ENCODE assay signal across 8 cellular contexts in the genomic region with DNA sequence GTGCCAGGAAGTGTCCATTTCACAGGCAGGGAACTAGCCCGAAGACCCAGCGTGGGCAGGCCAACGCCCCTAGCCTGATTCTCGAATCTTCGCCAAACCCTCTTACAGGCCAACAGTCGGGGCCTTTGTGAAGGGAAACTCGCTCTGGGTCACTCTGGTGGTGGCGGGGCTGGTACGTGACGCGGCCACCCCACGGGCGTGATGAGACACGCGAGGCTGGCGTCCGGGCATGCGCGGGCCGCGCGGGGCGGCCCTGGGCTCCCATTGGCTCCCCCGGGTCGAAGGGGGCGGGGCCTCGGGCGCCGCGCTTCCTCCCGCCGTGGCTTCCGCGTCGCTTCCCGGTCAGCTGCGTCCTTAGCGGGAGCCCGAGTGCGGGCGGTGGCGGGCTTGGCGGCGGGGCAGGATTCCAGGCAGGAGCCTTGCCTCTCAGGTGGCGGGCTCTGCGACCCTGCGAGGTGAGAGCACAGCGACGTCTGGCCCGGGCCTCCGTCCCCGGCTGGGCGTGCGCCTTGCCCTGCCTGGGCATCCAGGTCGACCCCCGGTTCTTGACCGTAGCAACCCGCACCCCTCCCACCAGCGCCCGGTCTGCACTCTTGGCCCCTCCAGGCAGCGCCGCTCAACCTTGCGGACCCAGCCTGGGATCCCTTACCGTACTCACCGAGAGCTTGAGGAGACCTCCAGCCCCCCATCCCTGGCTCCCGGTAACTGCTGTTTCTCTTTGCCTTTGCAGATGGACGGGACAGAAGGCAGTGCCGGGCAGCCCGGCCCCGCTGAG. TPM values are rescaled to one million over a fixed set of nuclear protein-coding genes. Genes with fewer than 3 reads are reported as not detected.
DNase-seq lines count a peak whose midpoint lies in the region; ATAC-seq, FAIRE-seq and TF ChIP-seq lines count a peak whose summit lies in the region.

A gene with protein sequence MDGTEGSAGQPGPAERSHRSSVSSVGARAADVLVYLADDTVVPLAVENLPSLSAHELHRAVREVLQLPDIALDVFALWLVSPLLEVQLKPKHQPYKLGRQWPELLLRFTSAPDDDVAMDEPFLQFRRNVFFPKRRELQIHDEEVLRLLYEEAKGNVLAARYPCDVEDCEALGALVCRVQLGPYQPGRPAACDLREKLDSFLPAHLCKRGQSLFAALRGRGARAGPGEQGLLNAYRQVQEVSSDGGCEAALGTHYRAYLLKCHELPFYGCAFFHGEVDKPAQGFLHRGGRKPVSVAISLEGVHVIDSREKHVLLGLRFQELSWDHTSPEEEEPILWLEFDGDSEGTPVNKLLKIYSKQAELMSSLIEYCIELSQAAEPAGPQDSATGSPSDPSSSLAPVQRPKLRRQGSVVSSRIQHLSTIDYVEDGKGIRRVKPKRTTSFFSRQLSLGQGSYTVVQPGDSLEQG (plus strand): TSS at position 331 of the 775 bp plus-strand sequence. CDS start 400 bp downstream, at position 731.

- no peak within 1 kb of the TSS for H2BK120ac ChIP-seq in mesendoderm (ENCODE audit: low read depth, low read length)

- peak within 1 kb of the TSS; percentile 27 for H3K4ac ChIP-seq in mesendoderm (ENCODE audit: low read depth, low read length)

- H3K4me1 ChIP-seq in NT2/D1 (ENCODE audit: insufficient read depth, insufficient read length) (peaks cover 38% of the 10 kb centered on the region), endocrine pancreas (ENCODE audit: control insufficient read depth, insufficient read depth, low read length) (no peaks in the 10 kb centered on the region), mesendoderm (ENCODE audit: control insufficient read depth, low read depth, low read length) (peaks cover 13% of the 10 kb centered on the region)

- peak; percentile 66 for TF ChIP-seq POLR2A in GM12891 (IDR thresholded peaks at IDR 0.05; ENCODE audit: low read depth, low read length)

- no peak within 1 kb of the TSS for H4K8ac ChIP-seq in mesendoderm (ENCODE audit: low read depth, low read length)

- H3K27me3 ChIP-seq in NT2/D1 (ENCODE audit: insufficient read depth, insufficient read length) (no peaks in the 10 kb centered on the region), endocrine pancreas (ENCODE audit: control insufficient read depth, insufficient read depth, low read length) (no peaks in the 10 kb centered on the region), mesendoderm (ENCODE audit: insufficient read depth, low read length, poor library complexity) (no peaks in the 10 kb centered on the region)

- peak; percentile 94 for DNase-seq in GM12891 (ENCODE audit: insufficient read length, low spot score)
- peak; percentile 91 for DNase-seq in HT-29 (ENCODE audit: low spot score)
- DNase-seq in NT2/D1 (ENCODE audit: low read depth, low spot score), result no peak
- DNase-seq in activated CD8-positive, alpha-beta memory T cell treated with anti-CD3 and anti-CD28 coated beads, Interleukin-2, amount 50 U/mL, for 1 hour (ENCODE audit: extremely low read depth), result peak; percentile 57
- DNase-seq in mesendoderm, result peak; percentile 67
- peak; percentile 63 for DNase-seq in stimulated activated CD8-positive, alpha-beta memory T cell treated with anti-CD3 and anti-CD28 coated beads, Interleukin-12 subunit alpha, Interleukin-12 subunit beta, amount 100 ng/mL, for 24 hours (ENCODE audit: extremely low read depth)

- no peak within 1 kb of the TSS for H2AK5ac ChIP-seq in mesendoderm (ENCODE audit: low read length)

- FAIRE-seq in GM12891 (lab: Jason Lieb, UNC), result peak; percentile 85

- H3K23ac ChIP-seq in mesendoderm (ENCODE audit: low read length), result peak within 1 kb of the TSS; percentile 37

- H3K18ac ChIP-seq in mesendoderm (ENCODE audit: low read length), result no peak within 1 kb of the TSS

- H3K4me2 ChIP-seq in mesendoderm (ENCODE audit: low read length), result peak within 1 kb of the TSS; percentile 84

- ATAC-seq in HG02884 (IDR thresholded peaks at IDR 0.05; ENCODE audit: unreplicated experiment), result no peak

- no peaks in the 10 kb centered on the region for H3K9me3 ChIP-seq in NT2/D1 (ENCODE audit: insufficient read depth, low read length)
- no peaks in the 10 kb centered on the region for H3K9me3 ChIP-seq in endocrine pancreas (ENCODE audit: control insufficient read depth, low read length)

- H2BK15ac ChIP-seq in mesendoderm (replicated peaks; ENCODE audit: low read depth), result no peak within 1 kb of the TSS

- peaks cover 29% of the 10 kb centered on the region for H3K36me3 ChIP-seq in NT2/D1 (ENCODE audit: insufficient read depth, insufficient read length, low read length)
- H3K36me3 ChIP-seq in endocrine pancreas (ENCODE audit: control insufficient read depth, insufficient read depth, low read length), result no peaks in the 10 kb centered on the region
- H3K36me3 ChIP-seq in mesendoderm (ENCODE audit: control insufficient read depth, insufficient read depth, low read length), result no peaks in the 10 kb centered on the region

- peaks cover 7% of the 10 kb centered on the region for H3K79me1 ChIP-seq in mesendoderm (ENCODE audit: low read length)

- no peak within 1 kb of the TSS for H4K5ac ChIP-seq in mesendoderm (ENCODE audit: low read length)

- WGBS in mesendoderm (ENCODE audit: extremely low coverage, insufficient coverage, low lambda C conversion rate), result no CpG with 5 or more reads among the region's 70 CpGs

- no peak within 1 kb of the TSS for H3K27ac ChIP-seq in mesendoderm (ENCODE audit: low read depth, low read length)

- H3K9ac ChIP-seq in NT2/D1 (ENCODE audit: insufficient read length, low read depth) (peak within 1 kb of the TSS; percentile 98), endocrine pancreas (ENCODE audit: control insufficient read depth, insufficient read depth, low read length) (peak within 1 kb of the TSS; percentile 87), mesendoderm (ENCODE audit: low read length) (peak within 1 kb of the TSS; percentile 96)

- H3K56ac ChIP-seq in mesendoderm (ENCODE audit: low read length), result peak within 1 kb of the TSS; percentile 97

- H3K4me3 ChIP-seq in NT2/D1 (ENCODE audit: insufficient read length, low read depth), result peak within 1 kb of the TSS; percentile 86
- H3K4me3 ChIP-seq in endocrine pancreas (ENCODE audit: control insufficient read depth, insufficient read depth, low read length), result peak within 1 kb of the TSS; percentile 53
- H3K4me3 ChIP-seq in mesendoderm (ENCODE audit: low read length), result peak within 1 kb of the TSS; percentile 74

- no peaks in the 10 kb centered on the region for H3K79me2 ChIP-seq in mesendoderm (ENCODE audit: control insufficient read depth, insufficient read depth, low read length)

- peak within 1 kb of the TSS; percentile 2 for H2BK5ac ChIP-seq in mesendoderm (ENCODE audit: low read length)

TF ChIP-seq in GM12891, 5 proteins besides CTCF, POLR2A, EP300 and RAD21:
- TF ChIP-seq PAX5 (IDR thresholded peaks at IDR 0.05; ENCODE audit: insufficient read depth, low read length, severe bottlenecking) (no peak), POLR2AphosphoS5 (IDR thresholded peaks at IDR 0.05; ENCODE audit: low read depth, low read length) (peak; percentile 62; the same call in 1 of the 2 replicates), TAF1 (IDR thresholded peaks at IDR 0.05; ENCODE audit: low read depth, low read length) (peak; percentile 47), SPI1 (IDR thresholded peaks at IDR 0.05; ENCODE audit: low read depth, low read length) (peak; percentile 55; the same call in 1 of the 2 replicates)

RNA-seq across cellular contexts. Expression of the gene that starts here (rescaled TPM):
- 14.3 TPM for polyA plus RNA-seq in GM12891 (2012; ENCODE audit: low read depth, missing spikeins)
- 102 and 106 TPM in 2 replicates for total RNA-seq in HT-29 (2014; rRNA removed; shearing (Covaris generic))
- polyA plus RNA-seq in mesendoderm (2013, experiment 1 of 2), result 10.9 TPM
- 10.4 TPM for polyA plus RNA-seq in mesendoderm (2013, experiment 2 of 2)
